ENCODE assay signal across 10 cellular contexts in genomic region chr9:34197756-34198711, GRCh38. TPM values are rescaled to one million over a fixed set of nuclear protein-coding genes. Genes with fewer than 3 reads are reported as not detected.
A peak's percentile ranks its signal among the peaks of the same experiment; 100 is the strongest.
DNase-seq lines count a peak whose midpoint lies in the region; ATAC-seq and TF ChIP-seq lines count a peak whose summit lies in the region.
"Had no signal": no experiment of that assay in that cellular context is flagged by ENCODE, and none has a peak within 500 bp of the region (broad histone marks: within the 10 kb centered on the region; RNA-seq: fewer than 3 reads in every experiment).

No MANE protein-coding gene starts in this region.

- ATAC-seq in heart left ventricle: peak in 3 of 4 donors; percentile 25 to 82 (median 53)
- peak; percentile 53 for ATAC-seq in upper lobe of right lung
- ATAC-seq in GM19023 (IDR thresholded peaks at IDR 0.05; ENCODE audit: unreplicated experiment): no peak

- WGBS in heart left ventricle, 4 donors: 69 to 84% (median 79%) methylated on average over 4 to 6 of the region's 6 CpGs

- H3K27ac ChIP-seq in heart left ventricle: no peak overlapping the region
- H3K27ac ChIP-seq in right atrium auricular region: no peak overlapping the region
- no peak overlapping the region for H3K27ac ChIP-seq in upper lobe of right lung
- no peak overlapping the region for H3K27ac ChIP-seq in brain microvascular endothelial cell

- intact Hi-C loops in heart left ventricle (cut with DNase I): no loop called here
- intact Hi-C loops in upper lobe of right lung (cut with DNase I): no loop called here

- no peak overlapping the region for H3K4me3 ChIP-seq in heart left ventricle
- H3K4me3 ChIP-seq in right atrium auricular region: no peak overlapping the region
- no peak overlapping the region for H3K4me3 ChIP-seq in upper lobe of right lung
- no peak overlapping the region for H3K4me3 ChIP-seq in brain microvascular endothelial cell (ENCODE audit: low read depth, low read length)

- no peak for TF ChIP-seq POLR2A in heart left ventricle (IDR thresholded peaks at IDR 0.05)

- DNase-seq in heart left ventricle (peak in 1 of 5 donors; percentile 28), right atrium auricular region (ENCODE audit: low spot score) (no peak), RPMI7951 (ENCODE audit: low read depth) (peak; percentile 7), iPS DF 4.7 (ENCODE audit: extremely low read depth, low spot score) (peak; percentile 72), upper lobe of right lung (peak; percentile 51), T1000 (lab: John Stamatoyannopoulos, UW) (no peak), brain microvascular endothelial cell (no peak)
- DNase-seq: C1 segment of cervical spinal cord, NCI-H2171 had no signal

- TF ChIP-seq CTCF in heart left ventricle (IDR thresholded peaks at IDR 0.05) (no peak), right atrium auricular region (IDR thresholded peaks at IDR 0.05) (no peak), upper lobe of right lung (IDR thresholded peaks at IDR 0.05) (no peak), brain microvascular endothelial cell (IDR thresholded peaks at IDR 0.05; ENCODE audit: low read depth, low read length, missing control alignments) (no peak)

- peaks cover 0 to 18% (median 0%) of the 10 kb centered on the region in 12 donors for H3K9me3 ChIP-seq in heart left ventricle
- no peaks in the 10 kb centered on the region for H3K9me3 ChIP-seq in right atrium auricular region
- no peaks in the 10 kb centered on the region for H3K9me3 ChIP-seq in upper lobe of right lung

- in situ Hi-C loops in brain microvascular endothelial cell (cut with HindIII; ENCODE audit: low pct_ligation_motif_present, low sequenced_read_pairs): no loop called here

- H3K4me1 ChIP-seq in heart left ventricle (peaks cover 0 to 45% (median 22%) of the 10 kb centered on the region in 12 donors), right atrium auricular region (peaks cover 0 to 45% of the 10 kb centered on the region in 2 donors), upper lobe of right lung (peaks cover 15% of the 10 kb centered on the region)

- H3K36me3 ChIP-seq in heart left ventricle (peaks cover 0 to 31% (median 13%) of the 10 kb centered on the region in 9 donors), right atrium auricular region (peaks cover 18% of the 10 kb centered on the region), upper lobe of right lung (peaks cover 17% of the 10 kb centered on the region), brain microvascular endothelial cell (replicated peaks) (peaks cover 7% of the 10 kb centered on the region)

- no peaks in the 10 kb centered on the region for H3K27me3 ChIP-seq in heart left ventricle
- no peaks in the 10 kb centered on the region for H3K27me3 ChIP-seq in right atrium auricular region
- H3K27me3 ChIP-seq in upper lobe of right lung: no peaks in the 10 kb centered on the region
- H3K27me3 ChIP-seq in brain microvascular endothelial cell (replicated peaks): no peaks in the 10 kb centered on the region

RNA-seq across cellular contexts. Expression of gene UBAP1, which starts 19.2 kb away (rescaled TPM):
- total RNA-seq in heart left ventricle (10 to 100 TPM; 35.1 to 55.6 (median 43.1) TPM), right atrium auricular region (10 to 100 TPM; 39.4 to 46.4 TPM), upper lobe of right lung (51.9 TPM)
- 10 to 100 TPM; 18.7 to 66.1 TPM for polyA plus RNA-seq in heart left ventricle
- 23.0 and 24.0 TPM in 2 replicates for total RNA-seq in RPMI7951 (2014; rRNA removed; shearing (Covaris generic))

Comparison
In these comparisons a context has a peak if more than half of its experiments do, and no peak if none do; other contexts are left out.
1. DNase-seq: peak in RPMI7951 (single experiment), iPS DF 4.7 (single experiment) and upper lobe of right lung (single experiment); none in right atrium auricular region (single experiment), T1000 (single experiment) and brain microvascular endothelial cell (single experiment).